In the genomic region with DNA sequence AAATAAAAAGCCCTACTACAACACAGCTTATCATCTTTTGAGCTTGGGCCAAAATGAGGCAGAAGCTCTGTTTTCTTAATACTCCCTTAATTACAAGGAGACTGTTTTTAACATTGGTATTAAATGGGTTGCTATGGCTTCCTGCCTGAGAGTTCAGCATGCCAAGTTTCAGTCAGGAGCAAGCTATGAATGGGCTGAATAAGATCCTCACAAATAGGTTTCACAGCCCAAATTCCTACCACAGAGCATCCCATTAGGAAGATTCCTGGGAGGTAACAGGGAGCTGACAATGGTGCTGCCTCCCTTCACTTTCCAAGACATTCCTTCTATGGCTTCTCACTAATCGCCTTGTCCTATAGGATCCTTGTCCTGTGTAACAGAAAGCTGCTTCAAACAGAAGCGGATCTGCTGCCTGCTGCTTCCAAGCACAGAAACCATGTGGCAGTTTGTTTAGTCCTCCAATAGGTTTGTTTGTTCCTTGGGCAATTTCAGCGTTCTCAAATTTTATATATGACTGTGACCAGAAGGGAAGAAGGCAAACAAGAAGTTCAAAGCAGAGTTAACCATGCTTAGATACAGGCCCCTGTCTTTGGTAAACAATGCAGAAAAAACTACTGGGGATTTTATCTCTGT, we compare ENCODE assay signal across 15 cellular contexts.
A peak's percentile ranks its signal among the peaks of the same experiment; 100 is the strongest.
DNase-seq lines count a peak whose midpoint lies in the region; TF ChIP-seq lines count a peak whose summit lies in the region.
"Had no signal": no experiment of that assay in that cellular context is flagged by ENCODE, and none has a peak within 500 bp of the region (broad histone marks: within the 10 kb centered on the region; RNA-seq: fewer than 3 reads in every experiment).

No MANE protein-coding gene starts in this region.

- no CpG with 5 or more reads among the region's 3 CpGs for WGBS in trophoblast cell (ENCODE audit: extremely low coverage, insufficient coverage, insufficient read length)

- no peak for TF ChIP-seq CTCF in BJ (IDR thresholded peaks at IDR 0.05; ENCODE audit: insufficient read depth, low read depth, low read length)

- no peaks in the 10 kb centered on the region for H3K4me1 ChIP-seq in trophoblast cell (ENCODE audit: control insufficient read depth in 1 of 2, insufficient read depth in 2 of 2, low read length in 2 of 2)
- H3K4me1 ChIP-seq: colonic mucosa had no signal

- H3K4me3 Mint-ChIP-seq in activated CD4-positive, alpha-beta T cell treated with anti-CD3 and anti-CD28 coated beads, Interleukin-2, amount 10 ng/mL, durations not matched to agents 7 days and 5 days: no peak overlapping the region
- H3K4me3 Mint-ChIP-seq: activated CD8-positive, alpha-beta T cell treated with anti-CD3 and anti-CD28 coated beads for 36 hours had no signal

- H3K9me3 Mint-ChIP-seq in activated CD4-positive, alpha-beta T cell treated with anti-CD3 and anti-CD28 coated beads, Interleukin-2, amount 10 ng/mL, durations not matched to agents 7 days and 5 days: no peaks in the 10 kb centered on the region
- H3K9me3 Mint-ChIP-seq: activated CD8-positive, alpha-beta T cell treated with anti-CD3 and anti-CD28 coated beads for 36 hours had no signal

- H3K4me2 ChIP-seq in trophoblast cell (ENCODE audit: low read length): no peak overlapping the region

- no peaks in the 10 kb centered on the region for H3K79me2 ChIP-seq in trophoblast cell (ENCODE audit: control insufficient read depth, insufficient read depth, low read length, poor library complexity)

- no peak overlapping the region for H3K9ac ChIP-seq in trophoblast cell (ENCODE audit: low read length)

- no peaks in the 10 kb centered on the region for H3K27me3 Mint-ChIP-seq in activated CD4-positive, alpha-beta T cell treated with anti-CD3 and anti-CD28 coated beads, Interleukin-2, amount 10 ng/mL, durations not matched to agents 7 days and 5 days
- H3K27me3 Mint-ChIP-seq: activated CD8-positive, alpha-beta T cell treated with anti-CD3 and anti-CD28 coated beads for 36 hours had no signal

- no peak overlapping the region for H3K4me3 ChIP-seq in BJ (ENCODE audit: low read depth, low read length)
- no peak overlapping the region for H3K4me3 ChIP-seq in trophoblast cell (ENCODE audit: low read depth, low read length)
- H3K4me3 ChIP-seq: colonic mucosa had no signal

- no peaks in the 10 kb centered on the region for H3K4me1 Mint-ChIP-seq in activated CD4-positive, alpha-beta T cell treated with anti-CD3 and anti-CD28 coated beads, Interleukin-2, amount 10 ng/mL, durations not matched to agents 7 days and 5 days

- H3K36me3 Mint-ChIP-seq in activated CD4-positive, alpha-beta T cell treated with anti-CD3 and anti-CD28 coated beads, Interleukin-2, amount 10 ng/mL, durations not matched to agents 7 days and 5 days (ENCODE audit: low read depth): no peaks in the 10 kb centered on the region

- no peak overlapping the region for H3K23ac ChIP-seq in trophoblast cell (ENCODE audit: low read length)

- no peak overlapping the region for H4K91ac ChIP-seq in trophoblast cell (ENCODE audit: low read depth, low read length)

- no peaks in the 10 kb centered on the region for H3K36me3 ChIP-seq in BJ (ENCODE audit: control insufficient read depth, insufficient read depth, low read length)
- no peaks in the 10 kb centered on the region for H3K36me3 ChIP-seq in trophoblast cell (ENCODE audit: control insufficient read depth in 1 of 2, insufficient read depth in 2 of 2, low read length in 2 of 2)
- H3K36me3 ChIP-seq: colonic mucosa had no signal

- no peaks in the 10 kb centered on the region for H3K9me3 ChIP-seq in trophoblast cell (ENCODE audit: insufficient read depth, low read depth, low read length)
- H3K9me3 ChIP-seq: colonic mucosa had no signal

- H2AK5ac ChIP-seq in trophoblast cell (ENCODE audit: low read length): no peak overlapping the region

- CTCF ChIA-PET in BJ (lab: Yijun Ruan, JAX): interaction anchor here (0.8 to 1.1 kb wide), 2 partner anchors 10 to 60 kb away, joined by 3 read pairs; no protein-coding TSS in a partner anchor
- CTCF ChIA-PET in activated CD4-positive, alpha-beta T cell treated with anti-CD3 and anti-CD28 coated beads, Interleukin-2, amount 10 ng/mL, durations not matched to agents 7 days and 5 days (lab: Charles Lee): no interaction called here

- no peak overlapping the region for H2AFZ ChIP-seq in trophoblast cell (ENCODE audit: insufficient read depth, low read length, poor library complexity)

- no peak overlapping the region for H2BK12ac ChIP-seq in trophoblast cell (ENCODE audit: low read length)

- H3K27ac ChIP-seq in trophoblast cell (ENCODE audit: low read depth, low read length): no peak overlapping the region
- H3K27ac ChIP-seq: colonic mucosa had no signal

- H3K79me1 ChIP-seq in trophoblast cell (ENCODE audit: low read length): no peaks in the 10 kb centered on the region

- H2BK5ac ChIP-seq in trophoblast cell (ENCODE audit: low read depth, low read length, poor library complexity): no peak overlapping the region

- no peak overlapping the region for H3K18ac ChIP-seq in trophoblast cell (ENCODE audit: low read length)

- no peak overlapping the region for H4K8ac ChIP-seq in trophoblast cell (ENCODE audit: low read depth, low read length)

- no peak overlapping the region for H3K14ac ChIP-seq in trophoblast cell (ENCODE audit: low read length)

- H3K27ac Mint-ChIP-seq in activated CD4-positive, alpha-beta T cell treated with anti-CD3 and anti-CD28 coated beads, Interleukin-2, amount 10 ng/mL, durations not matched to agents 7 days and 5 days: no peak overlapping the region
- H3K27ac Mint-ChIP-seq: activated CD8-positive, alpha-beta T cell treated with anti-CD3 and anti-CD28 coated beads for 36 hours had no signal

- no peak overlapping the region for H2BK120ac ChIP-seq in trophoblast cell (ENCODE audit: insufficient read depth, low read length, poor library complexity)

- POLR2A ChIA-PET in BJ (lab: Charles Lee): no interaction called here
- POLR2A ChIA-PET in activated CD4-positive, alpha-beta T cell treated with anti-CD3 and anti-CD28 coated beads, Interleukin-2, amount 10 ng/mL, durations not matched to agents 7 days and 5 days (lab: Charles Lee): no interaction called here

- no peak overlapping the region for H3K4ac ChIP-seq in trophoblast cell (ENCODE audit: low read depth, low read length)

- DNase-seq in BJ (ENCODE audit: low read depth): peak; percentile 54
- DNase-seq in M059J (ENCODE audit: low read depth): peak; percentile 53
- peak; percentile 36 for DNase-seq in epidermal melanocyte (ENCODE audit: insufficient read length, low spot score)
- DNase-seq in medulla oblongata (ENCODE audit: extremely low spot score): peak; percentile 56
- no peak for DNase-seq in NK-92 (lab: John Stamatoyannopoulos, UW; ENCODE audit: unreplicated experiment)
- no peak for DNase-seq in trophoblast cell
- no peak for DNase-seq in activated CD4-positive, alpha-beta T cell treated with anti-CD3 and anti-CD28 coated beads, Interleukin-2, amount 10 ng/mL, durations not matched to agents 7 days and 5 days
- no peak for DNase-seq in effector CD4-positive, alpha-beta T cell
- DNase-seq: activated CD8-positive, alpha-beta T cell treated with anti-CD3 and anti-CD28 coated beads for 36 hours; colonic mucosa; mesenchymal stem cell; NCI-H1694 treated with DMSO at 0.1 percent for 48 hours; NCI-H526 treated with DMSO at 0.1 percent for 48 hours; occipital lobe; SHP77 treated with DMSO at 0.1 percent for 48 hours had no signal

- no peaks in the 10 kb centered on the region for H3K27me3 ChIP-seq in BJ (ENCODE audit: control insufficient read depth, insufficient read depth, low read length)
- H3K27me3 ChIP-seq in trophoblast cell (ENCODE audit: insufficient read depth, low read length): no peaks in the 10 kb centered on the region
- H3K27me3 ChIP-seq: colonic mucosa had no signal

- no peak overlapping the region for H4K12ac ChIP-seq in trophoblast cell (ENCODE audit: low read depth, low read length)

Comparison
In these comparisons a context has a peak if more than half of its experiments do, and no peak if none do; other contexts are left out.
1. DNase-seq: peak in BJ (single experiment), M059J (single experiment), epidermal melanocyte (single experiment) and medulla oblongata (single experiment); none in NK-92 (single experiment), trophoblast cell (0 of 2), activated CD4-positive, alpha-beta T cell treated with anti-CD3 and anti-CD28 coated beads, Interleukin-2, amount 10 ng/mL, durations not matched to agents 7 days and 5 days (single experiment) and effector CD4-positive, alpha-beta T cell (single experiment).